In the genomic region with DNA sequence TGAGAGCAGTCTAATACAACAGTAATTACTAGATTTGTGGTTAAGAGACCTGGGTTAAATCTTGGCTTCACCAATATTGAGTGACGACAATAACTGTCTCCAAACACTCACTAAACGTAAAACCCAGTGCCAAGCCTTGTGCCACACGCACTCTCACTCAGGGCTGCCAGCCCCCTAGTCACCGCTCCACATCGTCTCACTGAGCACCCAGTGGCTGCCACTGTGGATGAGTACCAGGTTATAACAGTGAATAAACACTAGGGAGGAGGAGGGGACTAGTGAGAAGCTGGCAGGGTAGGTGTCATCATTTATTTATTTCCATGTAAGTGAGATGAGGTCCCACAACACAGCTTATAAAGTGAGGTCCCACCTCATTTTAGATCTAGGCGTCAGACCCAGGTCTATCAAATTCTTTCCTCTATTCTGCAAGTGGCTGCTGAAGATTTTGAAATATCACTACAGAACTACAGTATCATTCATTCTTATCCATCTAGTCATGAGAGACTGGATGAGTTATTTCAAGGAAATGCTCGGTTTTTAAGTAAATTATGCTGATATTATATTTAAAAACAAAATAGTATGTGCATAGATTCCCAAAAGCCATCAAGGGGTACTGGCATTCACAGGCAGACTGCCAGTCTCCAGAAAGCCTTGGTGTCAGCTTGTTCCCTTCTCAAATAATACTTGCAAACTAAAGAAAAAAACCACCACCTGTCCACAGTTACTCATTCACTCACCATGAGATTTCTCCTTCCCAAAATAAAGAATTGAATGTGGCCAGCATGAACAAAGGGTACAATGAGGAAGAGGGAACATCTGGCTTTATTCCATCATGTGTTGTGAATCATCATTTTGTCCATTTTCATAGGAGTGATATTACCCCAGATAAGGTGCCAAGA, we compare ENCODE assay signal across 17 cellular contexts.
DNase-seq lines count a peak whose midpoint lies in the region; TF ChIP-seq lines count a peak whose summit lies in the region.
"Had no signal": no experiment of that assay in that cellular context is flagged by ENCODE, and none has a peak within 500 bp of the region (broad histone marks: within the 10 kb centered on the region; RNA-seq: fewer than 3 reads in every experiment).

No MANE protein-coding gene starts in this region.

- H3K36me3 ChIP-seq in osteoblast (ENCODE audit: insufficient read depth, low read length) = peaks cover 40% of the 10 kb centered on the region
- H3K36me3 ChIP-seq: ovary had no signal

- H3K4me3 Mint-ChIP-seq in activated T-helper 2 cell treated with anti-CD3 and anti-CD28 coated beads, Interferon-gamma antibody, Interleukin-2, Interleukin-4, amounts not matched to agents 10 μg/mL and 5 μg/mL and 100 μg/mL, durations not matched to agents 14 hours and 24 hours and 36 hours (ENCODE audit: low read depth) = no peak overlapping the region
- H3K4me3 Mint-ChIP-seq: activated naive CD8-positive, alpha-beta T cell treated with anti-CD3 and anti-CD28 coated beads, Interleukin-2, amount 50 U/mL, for 24 hours had no signal

- peaks cover 2% of the 10 kb centered on the region for H4K20me1 ChIP-seq in osteoblast (ENCODE audit: insufficient read depth, low read length)

- H3K27me3 ChIP-seq in osteoblast (ENCODE audit: insufficient read depth, low read length) = no peaks in the 10 kb centered on the region
- H3K27me3 ChIP-seq: hepatocyte, ovary, transverse colon had no signal

- H3K9me3 ChIP-seq in osteoblast (ENCODE audit: low read depth, low read length) = no peaks in the 10 kb centered on the region
- H3K9me3 ChIP-seq: ovary, transverse colon had no signal

- no peaks in the 10 kb centered on the region for H3K4me1 Mint-ChIP-seq in activated T-helper 2 cell treated with anti-CD3 and anti-CD28 coated beads, Interferon-gamma antibody, Interleukin-2, Interleukin-4, amounts not matched to agents 10 μg/mL and 5 μg/mL and 100 μg/mL, durations not matched to agents 14 hours and 24 hours and 36 hours (ENCODE audit: low read depth)
- H3K4me1 Mint-ChIP-seq: activated naive CD8-positive, alpha-beta T cell treated with anti-CD3 and anti-CD28 coated beads, Interleukin-2, amount 50 U/mL, for 24 hours had no signal

- H3K27ac Mint-ChIP-seq in activated T-helper 2 cell treated with anti-CD3 and anti-CD28 coated beads, Interferon-gamma antibody, Interleukin-2, Interleukin-4, amounts not matched to agents 10 μg/mL and 5 μg/mL and 100 μg/mL, durations not matched to agents 14 hours and 24 hours and 36 hours = no peak overlapping the region
- H3K27ac Mint-ChIP-seq: activated naive CD8-positive, alpha-beta T cell treated with anti-CD3 and anti-CD28 coated beads, Interleukin-2, amount 50 U/mL, for 24 hours had no signal

- intact Hi-C loops in activated T-helper 2 cell treated with anti-CD3 and anti-CD28 coated beads, Interferon-gamma antibody, Interleukin-2, Interleukin-4, amounts not matched to agents 10 μg/mL and 5 μg/mL and 100 μg/mL, durations not matched to agents 14 hours and 24 hours and 36 hours (cut with micrococcal nuclease) = no loop called here

- H3K4me3 ChIP-seq in fibroblast of mammary gland (ENCODE audit: control insufficient read depth, low read depth, low read length) (no peak overlapping the region), osteoblast (ENCODE audit: insufficient read depth, low read length) (no peak overlapping the region)
- H3K4me3 ChIP-seq: coronary artery, hepatocyte, ovary, smooth muscle cell, transverse colon had no signal

- H3K4me2 ChIP-seq in osteoblast (ENCODE audit: insufficient read depth, low read length) = peak overlapping the region; percentile 39
- H3K4me2 ChIP-seq: hepatocyte, smooth muscle cell had no signal

- peak overlapping the region; percentile 42 for H3K27ac ChIP-seq in osteoblast (ENCODE audit: low read depth, low read length)
- H3K27ac ChIP-seq: coronary artery, epithelial cell of prostate, hepatocyte, ovary, transverse colon had no signal

- H3K9me3 Mint-ChIP-seq in activated T-helper 2 cell treated with anti-CD3 and anti-CD28 coated beads, Interferon-gamma antibody, Interleukin-2, Interleukin-4, amounts not matched to agents 10 μg/mL and 5 μg/mL and 100 μg/mL, durations not matched to agents 14 hours and 24 hours and 36 hours = no peaks in the 10 kb centered on the region
- H3K9me3 Mint-ChIP-seq: activated naive CD8-positive, alpha-beta T cell treated with anti-CD3 and anti-CD28 coated beads, Interleukin-2, amount 50 U/mL, for 24 hours had no signal

- H3K27me3 Mint-ChIP-seq in activated T-helper 2 cell treated with anti-CD3 and anti-CD28 coated beads, Interferon-gamma antibody, Interleukin-2, Interleukin-4, amounts not matched to agents 10 μg/mL and 5 μg/mL and 100 μg/mL, durations not matched to agents 14 hours and 24 hours and 36 hours (ENCODE audit: low read depth) = no peaks in the 10 kb centered on the region
- H3K27me3 Mint-ChIP-seq: activated naive CD8-positive, alpha-beta T cell treated with anti-CD3 and anti-CD28 coated beads, Interleukin-2, amount 50 U/mL, for 24 hours had no signal

- no peak overlapping the region for H2AFZ ChIP-seq in osteoblast (ENCODE audit: low read length)
- H2AFZ ChIP-seq: hepatocyte had no signal

- H3K36me3 Mint-ChIP-seq in activated T-helper 2 cell treated with anti-CD3 and anti-CD28 coated beads, Interferon-gamma antibody, Interleukin-2, Interleukin-4, amounts not matched to agents 10 μg/mL and 5 μg/mL and 100 μg/mL, durations not matched to agents 14 hours and 24 hours and 36 hours (ENCODE audit: low read depth) = no peaks in the 10 kb centered on the region

- DNase-seq in HT1080 (ENCODE audit: low read depth) (peak; percentile 11), amniotic epithelial cell (ENCODE audit: low read depth) (peak; percentile 37), fibroblast of mammary gland (ENCODE audit: low read depth) (peak; percentile 51), osteoblast (ENCODE audit: insufficient read length, low spot score, missing footprints) (no peak), activated T-cell treated with anti-CD3 and anti-CD28 coated beads for 4 hours (no peak), NOMO-1 (lab: John Stamatoyannopoulos, UW; ENCODE audit: unreplicated experiment in 2 of 2) (no peak)
- no peak for DNase-seq in activated T-helper 2 cell treated with anti-CD3 and anti-CD28 coated beads, Interferon-gamma antibody, Interleukin-2, Interleukin-4, amounts not matched to agents 10 μg/mL and 5 μg/mL and 100 μg/mL, durations not matched to agents 14 hours and 24 hours and 36 hours (ENCODE audit: low spot score)
- no peak for DNase-seq in activated CD8-positive, alpha-beta memory T cell treated with anti-CD3 and anti-CD28 coated beads, Interleukin-2, amount 50 U/mL, for 4 hours
- DNase-seq: activated naive CD8-positive, alpha-beta T cell treated with anti-CD3 and anti-CD28 coated beads, Interleukin-2, amount 50 U/mL, for 24 hours; activated T-cell treated with anti-CD3 and anti-CD28 coated beads, Interleukin-2, amount 50 U/mL, for 48 hours; NCI-H1930; ovary; transverse colon had no signal

- TF ChIP-seq CTCF in fibroblast of mammary gland (conservative IDR thresholded peaks at IDR 0.05; ENCODE audit: control insufficient read depth, insufficient read depth, low read depth, low read length) (no peak), osteoblast (IDR thresholded peaks at IDR 0.05; ENCODE audit: extremely low read depth, low read depth, low read length) (no peak)

- peaks cover 39% of the 10 kb centered on the region for H3K4me1 ChIP-seq in osteoblast (ENCODE audit: insufficient read depth, low read length)

- H3K79me2 ChIP-seq in osteoblast (ENCODE audit: insufficient read depth, low read length) = no peaks in the 10 kb centered on the region

Comparison
In these comparisons a context has a peak if more than half of its experiments do, and no peak if none do; other contexts are left out.
1. DNase-seq: peak in HT1080 (single experiment), amniotic epithelial cell (single experiment) and fibroblast of mammary gland (single experiment); none in osteoblast (single experiment), activated T-cell treated with anti-CD3 and anti-CD28 coated beads for 4 hours (single experiment), activated T-helper 2 cell treated with anti-CD3 and anti-CD28 coated beads, Interferon-gamma antibody, Interleukin-2, Interleukin-4, amounts not matched to agents 10 μg/mL and 5 μg/mL and 100 μg/mL, durations not matched to agents 14 hours and 24 hours and 36 hours (single experiment), NOMO-1 (0 of 2) and activated CD8-positive, alpha-beta memory T cell treated with anti-CD3 and anti-CD28 coated beads, Interleukin-2, amount 50 U/mL, for 4 hours (single experiment).